8 cellular contexts compared by ENCODE assay signal in the genomic region with DNA sequence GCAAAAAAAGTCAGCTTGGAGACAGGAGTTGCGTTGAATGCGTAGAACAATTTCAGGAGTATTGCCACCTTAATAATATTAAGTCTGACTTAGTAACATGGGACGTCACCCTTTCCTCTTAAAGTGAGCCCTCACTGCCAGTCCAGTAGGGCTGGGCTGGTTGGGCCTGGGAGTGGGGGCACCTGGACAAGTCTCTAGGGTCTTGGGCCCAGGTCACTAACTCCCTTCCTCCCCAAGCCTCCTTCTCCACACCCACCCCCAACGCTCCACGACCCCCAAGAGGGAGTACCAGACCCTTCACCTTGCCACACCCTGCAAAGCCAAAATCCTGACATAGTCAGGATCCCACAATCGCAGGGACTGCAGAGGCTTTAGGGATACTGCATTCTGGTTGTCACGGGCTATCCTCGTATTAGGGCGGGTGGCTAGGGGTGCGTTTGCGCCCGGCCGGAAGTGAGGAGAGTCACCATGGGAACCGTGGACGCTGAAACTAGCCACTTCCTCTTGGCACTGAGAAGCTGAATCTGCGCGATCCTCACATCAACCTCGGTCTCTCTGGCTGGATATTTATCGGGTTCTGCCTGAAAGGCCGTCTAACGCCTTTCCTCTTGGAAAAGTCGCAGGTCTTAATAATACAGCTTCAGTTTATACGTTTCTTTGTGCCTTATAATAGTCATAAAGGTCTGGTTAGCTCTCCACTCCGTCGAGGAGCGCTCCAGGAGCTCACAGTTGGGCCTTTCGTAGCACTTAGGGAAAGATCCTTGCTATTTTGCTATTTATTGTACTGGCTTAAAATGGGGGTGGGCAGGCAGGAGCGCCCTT. TPM values are rescaled to one million over a fixed set of nuclear protein-coding genes. Genes with fewer than 3 reads are reported as not detected.
A peak's percentile ranks its signal among the peaks of the same experiment; 100 is the strongest.
DNase-seq lines count a peak whose midpoint lies in the region; ATAC-seq and FAIRE-seq lines count a peak whose summit lies in the region.

No MANE protein-coding gene starts in this region.

- H3K27ac Mint-ChIP-seq in activated CD4-positive, alpha-beta memory T cell treated with anti-CD3 and anti-CD28 coated beads, Interleukin-2, amount 10 ng/mL, durations not matched to agents 7 days and 5 days, result peak overlapping the region; percentile 2
- H3K27ac Mint-ChIP-seq in memory B cell, result peak overlapping the region; percentile 68

- H3K9me3 Mint-ChIP-seq in activated CD4-positive, alpha-beta memory T cell treated with anti-CD3 and anti-CD28 coated beads, Interleukin-2, amount 10 ng/mL, durations not matched to agents 7 days and 5 days, result no peaks in the 10 kb centered on the region
- H3K9me3 Mint-ChIP-seq in memory B cell, result peaks cover 2% of the 10 kb centered on the region

- peaks cover 6% of the 10 kb centered on the region for H3K36me3 Mint-ChIP-seq in activated CD4-positive, alpha-beta memory T cell treated with anti-CD3 and anti-CD28 coated beads, Interleukin-2, amount 10 ng/mL, durations not matched to agents 7 days and 5 days (ENCODE audit: low read depth)
- no peaks in the 10 kb centered on the region for H3K36me3 Mint-ChIP-seq in memory B cell

- CTCF ChIA-PET in activated CD4-positive, alpha-beta memory T cell treated with anti-CD3 and anti-CD28 coated beads, Interleukin-2, amount 10 ng/mL, durations not matched to agents 7 days and 5 days (lab: Charles Lee), result interaction anchor here (0.6 to 1.1 kb wide), 5 partner anchors 9 to 79 kb away, joined by 3 to 4 read pairs (median 3); partner anchors contain the start of gene MBD1

- DNase-seq in NK-92 treated with Interleukin-12 subunit alpha and Interleukin-12 subunit beta, amount 100 ng/mL, for 24 hours (lab: John Stamatoyannopoulos, UW), result peak; percentile 50
- DNase-seq in NK-92 (lab: John Stamatoyannopoulos, UW; ENCODE audit: unreplicated experiment), result no peak
- peak; percentile 67 for DNase-seq in NCI-H2196 treated with DMSO at 0.1 percent for 48 hours (lab: John Stamatoyannopoulos, UW; ENCODE audit: unreplicated experiment)
- peak; percentile 86 for DNase-seq in activated CD4-positive, alpha-beta memory T cell treated with anti-CD3 and anti-CD28 coated beads, Interleukin-2, amount 10 ng/mL, durations not matched to agents 7 days and 5 days
- peak; percentile 80 to 83 for DNase-seq in memory B cell (ENCODE audit: low spot score in 2 of 2)
- DNase-seq in stimulated activated CD8-positive, alpha-beta memory T cell treated with anti-CD3 and anti-CD28 coated beads, Interleukin-15, amount 100 ng/mL, for 24 hours (ENCODE audit: low read depth), result peak; percentile 43

- peaks cover 13% of the 10 kb centered on the region for H3K4me1 Mint-ChIP-seq in activated CD4-positive, alpha-beta memory T cell treated with anti-CD3 and anti-CD28 coated beads, Interleukin-2, amount 10 ng/mL, durations not matched to agents 7 days and 5 days
- peaks cover 9% of the 10 kb centered on the region for H3K4me1 Mint-ChIP-seq in memory B cell

- peak overlapping the region; percentile 66 for H3K4me3 Mint-ChIP-seq in activated CD4-positive, alpha-beta memory T cell treated with anti-CD3 and anti-CD28 coated beads, Interleukin-2, amount 10 ng/mL, durations not matched to agents 7 days and 5 days
- H3K4me3 Mint-ChIP-seq in memory B cell, result peak overlapping the region; percentile 82

- ATAC-seq in HG02970 (IDR thresholded peaks at IDR 0.05; ENCODE audit: low FRiP score, unreplicated experiment) (peak; percentile 92), memory B cell (ENCODE audit: low read depth) (peak; percentile 100)

- peak; percentile 72 for FAIRE-seq in endometrium (lab: Jason Lieb, UNC)

- POLR2A ChIA-PET in activated CD4-positive, alpha-beta memory T cell treated with anti-CD3 and anti-CD28 coated beads, Interleukin-2, amount 10 ng/mL, durations not matched to agents 7 days and 5 days (lab: Charles Lee), result interaction anchor here (0.7 to 1.3 kb wide), 5 partner anchors 8 to 32 kb away, joined by 3 to 6 read pairs (median 3); partner anchors contain the start of genes CFAP53 and MBD1

- H3K27me3 Mint-ChIP-seq in activated CD4-positive, alpha-beta memory T cell treated with anti-CD3 and anti-CD28 coated beads, Interleukin-2, amount 10 ng/mL, durations not matched to agents 7 days and 5 days, result peaks cover 44% of the 10 kb centered on the region
- peaks cover 3% of the 10 kb centered on the region for H3K27me3 Mint-ChIP-seq in memory B cell

RNA-seq across cellular contexts. Expression of gene CXXC1, which starts 10.3 kb away (rescaled TPM):
- total RNA-seq in activated CD4-positive, alpha-beta memory T cell treated with anti-CD3 and anti-CD28 coated beads, Interleukin-2, amount 10 ng/mL, durations not matched to agents 7 days and 5 days, result 100 to 1,000 TPM; 128 to 133 TPM

RNA-seq across cellular contexts. Expression of gene MBD1, which starts 16.5 kb away (rescaled TPM):
- 100 to 1,000 TPM; 103 to 106 TPM for total RNA-seq in activated CD4-positive, alpha-beta memory T cell treated with anti-CD3 and anti-CD28 coated beads, Interleukin-2, amount 10 ng/mL, durations not matched to agents 7 days and 5 days

RNA-seq across cellular contexts. Expression of gene CFAP53, which starts 31.5 kb away (rescaled TPM):
- under 1 TPM; 0.50 to 0.83 TPM for total RNA-seq in activated CD4-positive, alpha-beta memory T cell treated with anti-CD3 and anti-CD28 coated beads, Interleukin-2, amount 10 ng/mL, durations not matched to agents 7 days and 5 days
